In the genomic region with DNA sequence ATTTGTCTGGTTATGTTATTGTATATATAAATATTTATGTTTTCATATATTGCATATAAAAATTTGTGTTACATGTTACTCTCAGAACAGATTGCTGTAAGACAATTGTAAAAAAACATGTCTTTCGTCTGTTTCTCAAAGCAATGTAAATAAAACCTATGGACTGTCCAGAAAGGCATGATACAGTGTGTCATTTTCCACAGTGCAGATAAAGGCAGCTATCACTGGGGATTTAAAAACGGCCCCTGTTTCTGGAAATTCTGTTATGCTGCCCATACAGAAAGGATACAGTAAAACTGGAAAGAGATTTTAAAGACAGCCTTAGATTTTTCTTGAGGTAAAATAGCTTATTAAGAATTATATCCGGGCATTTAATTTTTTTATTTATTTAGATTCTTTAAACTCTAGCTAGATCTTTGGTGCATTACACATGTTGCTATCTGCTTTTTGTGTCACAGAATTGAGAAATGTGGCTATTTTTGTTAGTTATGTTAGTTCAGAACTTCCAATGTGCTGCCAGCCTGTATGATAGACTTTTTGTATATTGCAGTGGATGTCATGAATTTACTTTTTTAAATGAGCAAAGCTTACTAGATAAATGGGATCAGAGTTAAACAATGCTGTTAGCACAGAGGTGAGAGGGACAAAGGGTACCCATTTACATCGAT, we compare ENCODE assay signal across 8 cellular contexts. TPM values are rescaled to one million over a fixed set of nuclear protein-coding genes. Genes with fewer than 3 reads are reported as not detected.
DNase-seq lines count a peak whose midpoint lies in the region; ATAC-seq, FAIRE-seq and TF ChIP-seq lines count a peak whose summit lies in the region.

No MANE protein-coding gene starts in this region.

- H3K23me2 ChIP-seq in H1 (ENCODE audit: low read depth, low read length): peaks cover 3% of the 10 kb centered on the region

- peak overlapping the region; percentile 61 to 75 for H3K4me2 ChIP-seq in H1 (ENCODE audit: insufficient read depth in 1 of 2, low read depth in 2 of 2, low read length in 2 of 2)

- H4K8ac ChIP-seq in H1 (ENCODE audit: extremely low read depth, insufficient read depth, low read length): no peak overlapping the region

- peak overlapping the region; percentile 91 for H3K56ac ChIP-seq in H1 (replicated peaks; ENCODE audit: insufficient read length, low read depth, low read length)

- CTCF ChIA-PET in activated naive CD4-positive, alpha-beta T cell treated with anti-CD3 and anti-CD28 coated beads for 36 hours (lab: Charles Lee): interaction anchor here (0.5 to 1.2 kb wide), 5 partner anchors 8 to 1723 kb away, joined by 3 to 4 read pairs (median 4); no protein-coding TSS in a partner anchor
- CTCF ChIA-PET in H1 (lab: Charles Lee; ENCODE audit: partially characterized antibody): interaction anchor here (0.5 to 1.6 kb wide), 10 partner anchors 11 to 175 kb away, joined by 3 to 6 read pairs (median 3); no protein-coding TSS in a partner anchor

- H2BK20ac ChIP-seq in H1 (ENCODE audit: low read length): no peak overlapping the region

- DNase-seq in activated naive CD4-positive, alpha-beta T cell treated with anti-CD3 and anti-CD28 coated beads for 36 hours: no peak
- DNase-seq in activated naive CD4-positive, alpha-beta T cell treated with anti-CD3 and anti-CD28 coated beads, Interleukin-2, amount 50 U/mL, for 16 hours: no peak
- DNase-seq in SJCRH30: peak in 1 of 2 experiments; percentile 46
- DNase-seq in H1 (ENCODE audit: low read depth in 1 of 2, low spot score in 2 of 2): no peak
- no peak for DNase-seq in natural killer cell treated with Interleukin-12 subunit alpha and Interleukin-12 subunit beta and Interleukin-15 and Interleukin-18, amount 100 ng/mL, for 72 hours (ENCODE audit: low spot score)
- no peak for DNase-seq in germinal center (ENCODE audit: low spot score)

- H2BK120ac ChIP-seq in H1 (replicated peaks; ENCODE audit: low read depth, low read length): peak overlapping the region; percentile 69

- H2AK5ac ChIP-seq in H1 (ENCODE audit: low read depth, low read length): no peak overlapping the region

- peak overlapping the region; percentile 97 for H3K4me3 Mint-ChIP-seq in activated naive CD4-positive, alpha-beta T cell treated with anti-CD3 and anti-CD28 coated beads for 36 hours
- H3K4me3 Mint-ChIP-seq in natural killer cell treated with Interleukin-12 subunit alpha and Interleukin-12 subunit beta and Interleukin-15 and Interleukin-18, amount 100 ng/mL, for 72 hours: peak overlapping the region; percentile 99

- no peaks in the 10 kb centered on the region for H3K9me3 Mint-ChIP-seq in activated naive CD4-positive, alpha-beta T cell treated with anti-CD3 and anti-CD28 coated beads for 36 hours
- no peaks in the 10 kb centered on the region for H3K9me3 Mint-ChIP-seq in natural killer cell treated with Interleukin-12 subunit alpha and Interleukin-12 subunit beta and Interleukin-15 and Interleukin-18, amount 100 ng/mL, for 72 hours

- TF ChIP-seq RAD21 in H1 (IDR thresholded peaks at IDR 0.05 in 1 of 2, conservative IDR thresholded peaks at IDR 0.05 in 1 of 2; ENCODE audit: low read depth in 2 of 2, low read length in 2 of 2): no peak

- no peaks in the 10 kb centered on the region for H3K36me3 ChIP-seq in SJCRH30
- H3K36me3 ChIP-seq in H1 (ENCODE audit: control insufficient read depth in 2 of 4, insufficient read depth in 4 of 4, low read length in 3 of 4): peaks cover 0 to 11% (median 4%) of the 10 kb centered on the region in 4 experiments; a peak in 6 of 8 replicates

- H3K79me2 ChIP-seq in H1 (ENCODE audit: control insufficient read depth in 1 of 2, insufficient read depth in 2 of 2, low read length in 2 of 2): peaks cover 0 to 55% of the 10 kb centered on the region in 2 experiments; a peak in 3 of 4 replicates

- H3K9me3 ChIP-seq in SJCRH30 (replicated peaks) (no peaks in the 10 kb centered on the region), H1 (ENCODE audit: insufficient read depth in 2 of 2, low read depth in 1 of 2, low read length in 1 of 2) (no peaks in the 10 kb centered on the region; a peak in 1 of 4 replicates)

- no peak for TF ChIP-seq POLR2A in H1 (IDR thresholded peaks at IDR 0.05; ENCODE audit: control extremely low read depth in 1 of 2, low read depth in 2 of 2, low read length in 2 of 2)

- peak overlapping the region; percentile 95 for H4K5ac ChIP-seq in H1 (ENCODE audit: insufficient read length, low read depth, low read length)

- H2BK12ac ChIP-seq in H1 (ENCODE audit: low read depth, low read length): no peak overlapping the region

- intact Hi-C loops in activated naive CD4-positive, alpha-beta T cell treated with anti-CD3 and anti-CD28 coated beads for 36 hours (cut with micrococcal nuclease): loop anchor here (1.0 to 5.0 kb wide), 4 partner anchors 56 to 1430 kb away; a partner anchor contains a TSS

- no peak overlapping the region for H2BK15ac ChIP-seq in H1 (ENCODE audit: low read length)

- H2BK5ac ChIP-seq in H1 (ENCODE audit: low read depth, low read length): no peak overlapping the region

- H3K27me3 Mint-ChIP-seq in activated naive CD4-positive, alpha-beta T cell treated with anti-CD3 and anti-CD28 coated beads for 36 hours (ENCODE audit: low read depth): no peaks in the 10 kb centered on the region
- H3K27me3 Mint-ChIP-seq in natural killer cell treated with Interleukin-12 subunit alpha and Interleukin-12 subunit beta and Interleukin-15 and Interleukin-18, amount 100 ng/mL, for 72 hours: no peaks in the 10 kb centered on the region

- H3K4me1 Mint-ChIP-seq in activated naive CD4-positive, alpha-beta T cell treated with anti-CD3 and anti-CD28 coated beads for 36 hours (ENCODE audit: low read depth): peaks cover 32% of the 10 kb centered on the region
- peaks cover 20 to 23% of the 10 kb centered on the region in 2 donors for H3K4me1 Mint-ChIP-seq in natural killer cell treated with Interleukin-12 subunit alpha and Interleukin-12 subunit beta and Interleukin-15 and Interleukin-18, amount 100 ng/mL, for 72 hours (ENCODE audit: low read depth in 2 of 2)

- FAIRE-seq in H1 (lab: Jason Lieb, UNC): no peak

- POLR2A ChIA-PET in H1 (lab: Charles Lee; ENCODE audit: partially characterized antibody): interaction anchor here (0.8 to 6.8 kb wide), 9 partner anchors 7 to 74 kb away, joined by 3 to 45 read pairs (median 3); a partner anchor contains a TSS

- H3K4me3 ChIP-seq in SJCRH30 (peak overlapping the region; percentile 75), H1 (ENCODE audit: extremely low read depth in 1 of 4, insufficient read depth in 2 of 4, low read depth in 3 of 4, low read length in 4 of 4) (peak overlapping the region; percentile 64 to 99 (median 94))

- 14% methylated on average over 4 of the region's 4 CpGs; no CpG with 5 or more reads in 1 of the 2 experiments for WGBS in H1 (ENCODE audit: extremely low coverage in 1 of 2, insufficient coverage in 1 of 2, insufficient read length in 1 of 2, insufficient replicate concordance in 2 of 2, low coverage in 1 of 2, low lambda C conversion rate in 2 of 2, missing lambda C conversion rate in 1 of 2), 2 experiments

- no peak overlapping the region for H3K14ac ChIP-seq in H1 (ENCODE audit: insufficient read length)

- no peak overlapping the region for H3K4ac ChIP-seq in H1 (replicated peaks; ENCODE audit: insufficient read length, low read depth, low read length)

- peak overlapping the region; percentile 22 to 82 (median 66); a peak in 5 of 7 replicates for H3K9ac ChIP-seq in H1 (replicated peaks in 1 of 4; ENCODE audit: extremely low read depth in 1 of 4, low read depth in 3 of 4, low read length in 3 of 4)

- H2AFZ ChIP-seq in H1 (ENCODE audit: low read length): no peak overlapping the region

- H3K23ac ChIP-seq in H1 (ENCODE audit: insufficient read length): no peak overlapping the region

- no peaks in the 10 kb centered on the region; the same call in 1 of the 2 replicates for H3K79me1 ChIP-seq in H1 (ENCODE audit: low read depth, low read length)

- H3K18ac ChIP-seq in H1 (ENCODE audit: extremely low read depth, low read length): no peak overlapping the region; the same call in 1 of the 2 replicates

- H3K27me3 ChIP-seq in SJCRH30 (no peaks in the 10 kb centered on the region), H1 (replicated peaks in 1 of 4; ENCODE audit: control insufficient read depth in 3 of 4, extremely low read depth in 1 of 4, insufficient read depth in 3 of 4, low read length in 3 of 4) (no peaks in the 10 kb centered on the region)

- H3K27ac ChIP-seq in SJCRH30 (peak overlapping the region; percentile 88; the same call in 1 of the 2 replicates), H1 (ENCODE audit: low read depth, low read length) (no peak overlapping the region)

- peaks cover 7% of the 10 kb centered on the region for H3K36me3 Mint-ChIP-seq in activated naive CD4-positive, alpha-beta T cell treated with anti-CD3 and anti-CD28 coated beads for 36 hours (ENCODE audit: low read depth)
- peaks cover 4% of the 10 kb centered on the region for H3K36me3 Mint-ChIP-seq in natural killer cell treated with Interleukin-12 subunit alpha and Interleukin-12 subunit beta and Interleukin-15 and Interleukin-18, amount 100 ng/mL, for 72 hours

- peak overlapping the region; percentile 100 for H3K27ac Mint-ChIP-seq in activated naive CD4-positive, alpha-beta T cell treated with anti-CD3 and anti-CD28 coated beads for 36 hours
- H3K27ac Mint-ChIP-seq in natural killer cell treated with Interleukin-12 subunit alpha and Interleukin-12 subunit beta and Interleukin-15 and Interleukin-18, amount 100 ng/mL, for 72 hours: peak overlapping the region; percentile 97 to 100

- no peaks in the 10 kb centered on the region for H3K4me1 ChIP-seq in SJCRH30
- peaks cover 0 to 7% (median 3%) of the 10 kb centered on the region in 4 experiments; a peak in 3 of 7 replicates for H3K4me1 ChIP-seq in H1 (replicated peaks in 1 of 4; ENCODE audit: control insufficient read depth in 3 of 4, insufficient read depth in 4 of 4, low read length in 3 of 4)

- H4K91ac ChIP-seq in H1 (replicated peaks; ENCODE audit: insufficient read length, low read length): peak overlapping the region; percentile 71

- TF ChIP-seq EP300 in H1 (IDR thresholded peaks at IDR 0.05; ENCODE audit: borderline replicate concordance in 1 of 2, low read depth in 2 of 2, low read length in 2 of 2): no peak

- no peaks in the 10 kb centered on the region for H4K20me1 ChIP-seq in H1 (replicated peaks in 1 of 2; ENCODE audit: control insufficient read depth in 1 of 2, insufficient read depth in 2 of 2, low read length in 2 of 2)

- no peak for ATAC-seq in natural killer cell treated with Interleukin-12 subunit alpha and Interleukin-12 subunit beta and Interleukin-15 and Interleukin-18, amount 100 ng/mL, for 72 hours
- ATAC-seq in HG03039 (IDR thresholded peaks at IDR 0.05; ENCODE audit: unreplicated experiment) (no peak), HG02623 (IDR thresholded peaks at IDR 0.05; ENCODE audit: unreplicated experiment) (no peak)

- no peak for TF ChIP-seq CTCF in H1 (IDR thresholded peaks at IDR 0.05; ENCODE audit: control extremely low read depth in 1 of 3, insufficient read depth in 1 of 3, low read depth in 1 of 3, low read length in 3 of 3)

RNA-seq across cellular contexts. Expression of a gene that starts 0.8 kb away (rescaled TPM):
- 10 to 100 TPM; 14.8 to 15.0 TPM for total RNA-seq in activated naive CD4-positive, alpha-beta T cell treated with anti-CD3 and anti-CD28 coated beads for 36 hours
- 6.5 and 8.1 TPM in 2 replicates for total RNA-seq in SJCRH30 (2014; rRNA removed; shearing (Covaris generic))
- total RNA-seq in H1 (2021; fragmentation: NEBNext Ultra II Directional; extraction: Animal tissue kit (Norgen Biotek cat#: 25700)): 37.4 and 38.9 TPM in 2 replicates
- polyA plus RNA-seq in H1 (2011; rRNA removed): 4.8 and 6.2 TPM in 2 replicates
- 5.3 TPM for polyA plus RNA-seq in H1 (2011; cell fraction: cytosol; rRNA removed)
- polyA plus RNA-seq in H1 (2011; cell fraction: nucleus; rRNA removed): 15.4 TPM
- 3.0 to 7.2 TPM (median 5.0 TPM) in 4 replicates for polyA plus RNA-seq in H1 (2012, experiment 1 of 2)
- 0.42 TPM for polyA plus RNA-seq in H1 (2012, experiment 2 of 2)
- polyA plus RNA-seq in H1 (2013, experiment 1 of 2): 10.6 TPM
- polyA plus RNA-seq in H1 (2013, experiment 2 of 2): 9.3 TPM
- polyA minus RNA-seq in H1 (2011; rRNA and poly(A)+ RNA removed): 99.5 and 111 TPM in 2 replicates
- 39.9 TPM for polyA minus RNA-seq in H1 (2011; cell fraction: cytosol; rRNA and poly(A)+ RNA removed)
- polyA minus RNA-seq in H1 (2011; cell fraction: nucleus; rRNA and poly(A)+ RNA removed): 47.9 TPM
- total RNA-seq in natural killer cell treated with Interleukin-12 subunit alpha and Interleukin-12 subunit beta and Interleukin-15 and Interleukin-18, amount 100 ng/mL, for 72 hours: 10 to 100 TPM; 36.0 to 37.5 TPM
